ENCODE assay signal across 8 cellular contexts in the genomic region with DNA sequence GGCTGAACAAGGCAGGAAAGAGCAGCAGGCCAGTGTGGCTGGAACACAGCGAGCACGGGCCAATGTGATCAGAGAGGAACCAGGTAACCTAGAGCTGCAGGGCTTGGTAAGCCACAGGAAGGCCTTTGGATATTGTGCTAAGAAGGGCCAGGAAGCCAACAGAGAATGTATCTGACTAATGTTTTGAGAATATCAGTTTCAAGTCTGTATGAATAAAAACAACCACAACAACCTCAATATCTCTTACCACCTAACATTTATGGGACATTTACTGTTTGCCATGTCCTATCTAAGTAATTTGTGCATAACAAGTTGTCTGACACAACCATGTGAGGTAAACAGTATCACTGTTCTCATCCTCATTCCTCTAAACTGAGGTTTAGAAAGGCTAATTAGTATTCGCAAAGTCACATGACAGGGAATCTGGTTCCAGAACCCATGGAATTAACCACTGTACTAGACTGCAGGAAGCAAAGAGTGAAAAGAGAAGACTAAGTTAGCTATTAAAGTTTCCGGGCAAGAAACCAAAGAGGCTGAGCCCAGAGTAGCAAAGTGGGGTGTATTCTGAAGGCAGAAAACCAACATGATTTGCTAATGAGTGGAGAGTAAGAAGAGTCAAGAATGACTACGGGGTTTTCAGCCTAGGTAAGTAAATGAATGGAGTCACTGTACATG. TPM values are rescaled to one million over a fixed set of nuclear protein-coding genes. Genes with fewer than 3 reads are reported as not detected.
A peak's percentile ranks its signal among the peaks of the same experiment; 100 is the strongest.
DNase-seq lines count a peak whose midpoint lies in the region; ATAC-seq and TF ChIP-seq lines count a peak whose summit lies in the region.

No MANE protein-coding gene starts in this region.

- H3K9me3 Mint-ChIP-seq in brain = no peaks in the 10 kb centered on the region

- H3K4me1 Mint-ChIP-seq in brain = peaks cover 49% of the 10 kb centered on the region

- in situ Hi-C loops in ACHN (cut with HindIII; ENCODE audit: low pct_ligation_motif_present, low pct_unique_long_range_greater_than_20kb, low sequenced_read_pairs) = no loop called here

- DNase-seq in ACHN (peak; percentile 77), HUDEP-2 (lab: John Stamatoyannopoulos, UW; ENCODE audit: unreplicated experiment in 76 of 76) (no peak), HK-2 (ENCODE audit: unreplicated experiment) (no peak), H4 (ENCODE audit: low spot score) (no peak), SW 1271 (lab: John Stamatoyannopoulos, UW) (no peak)

- peak overlapping the region in 1 of 5 experiments; percentile 21 for H3K4me3 Mint-ChIP-seq in brain

- ATAC-seq in GM19372 (IDR thresholded peaks at IDR 0.05; ENCODE audit: low read depth, unreplicated experiment) (peak; percentile 67), HG03442 (IDR thresholded peaks at IDR 0.05; ENCODE audit: unreplicated experiment) (peak; percentile 61)

- peak overlapping the region in 3 of 5 experiments; percentile 16 to 53 (median 44) for H3K27ac Mint-ChIP-seq in brain

- TF ChIP-seq CTCF in brain (conservative IDR thresholded peaks at IDR 0.05) = no peak

- H3K27me3 Mint-ChIP-seq in brain = no peaks in the 10 kb centered on the region

- peaks cover 9% of the 10 kb centered on the region for H3K36me3 Mint-ChIP-seq in brain

RNA-seq across cellular contexts. Expression of a gene that starts 38.9 kb away (rescaled TPM):
- 5.1 TPM for polyA plus RNA-seq in brain (ENCODE audit: insufficient read depth, low read depth, low replicate concordance)
- total RNA-seq in H4 (2014; rRNA removed; shearing (Covaris generic)) = 14.7 and 15.6 TPM in 2 replicates

RNA-seq across cellular contexts. Expression of a gene that starts 39.4 kb away (rescaled TPM):
- 3.4 TPM for polyA plus RNA-seq in brain (ENCODE audit: insufficient read depth, low read depth, low replicate concordance)
- 4.7 and 7.1 TPM in 2 replicates for total RNA-seq in H4 (2014; rRNA removed; shearing (Covaris generic))

RNA-seq across cellular contexts. Expression of a gene that starts 45.1 kb away (rescaled TPM):
- polyA plus RNA-seq in brain (ENCODE audit: insufficient read depth, low read depth, low replicate concordance) = 17.8 TPM
- 15.0 and 26.0 TPM in 2 replicates for total RNA-seq in H4 (2014; rRNA removed; shearing (Covaris generic))
